Comparison of ENCODE assay signal across 1 cellular context in the genomic region with DNA sequence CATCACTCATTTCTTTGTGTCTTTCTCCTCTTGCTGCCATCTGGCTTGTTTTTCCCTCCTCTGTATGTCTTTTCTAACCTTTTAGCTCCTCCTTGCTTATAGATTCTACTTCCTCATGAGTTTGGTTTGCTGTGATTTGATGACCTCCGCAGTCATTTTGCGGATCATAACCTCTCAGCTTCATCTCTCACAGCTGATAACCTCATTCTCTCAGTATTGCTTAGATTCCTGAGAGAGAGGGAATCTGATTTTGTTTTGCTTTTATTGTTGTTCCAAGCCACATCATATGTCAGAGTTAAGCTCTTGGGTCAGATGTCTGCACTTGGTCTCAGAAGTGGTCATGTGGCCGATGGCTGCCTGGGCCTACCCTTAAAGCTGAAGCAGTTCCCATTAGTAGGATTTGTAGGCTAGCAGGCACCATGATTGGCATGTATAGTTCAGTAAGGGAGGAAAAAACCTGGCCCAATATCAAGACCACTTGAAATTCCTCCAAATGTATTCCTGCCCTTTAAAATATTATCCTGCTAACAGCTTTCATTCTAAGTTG.
TF ChIP-seq lines count a peak whose summit lies in the region.

No MANE protein-coding gene starts in this region.

TF ChIP-seq in K562, 482 proteins besides CTCF, POLR2A, EP300 and RAD21:
- no peak for TF ChIP-seq PRMT5 (CRISPR knock-in tag; IDR thresholded peaks at IDR 0.05)
- TF ChIP-seq RCOR1 (IDR thresholded peaks at IDR 0.05; ENCODE audit: borderline replicate concordance in 1 of 2, low read depth in 2 of 2, low read length in 2 of 2) = peak in 1 of 2 experiments; percentile 30; a peak in 1 of 4 replicates
- peak; percentile 65 to 83 for TF ChIP-seq KDM1A (IDR thresholded peaks at IDR 0.05)
- no peak for TF ChIP-seq RUNX1 (IDR thresholded peaks at IDR 0.05; ENCODE audit: low read depth)
TF ChIP-seq in K562: peak in this region for 2.
